In genomic region chr12:80264891-80265290, GRCh38 we compare ENCODE assay signal across 25 cellular contexts.
DNase-seq lines count a peak whose midpoint lies in the region; ATAC-seq, FAIRE-seq and TF ChIP-seq lines count a peak whose summit lies in the region.
"Had no signal": no experiment of that assay in that cellular context is flagged by ENCODE, and none has a peak within 500 bp of the region (broad histone marks: within the 10 kb centered on the region; RNA-seq: fewer than 3 reads in every experiment).

No MANE protein-coding gene starts in this region.

- H2AFZ ChIP-seq in GM23248 (no peak overlapping the region), trophoblast cell (ENCODE audit: insufficient read depth, low read length, poor library complexity) (no peak overlapping the region)

- H3K18ac ChIP-seq in trophoblast cell (ENCODE audit: low read length): no peak overlapping the region

- no peak overlapping the region for H3K14ac ChIP-seq in trophoblast cell (ENCODE audit: low read length)

- H3K36me3 ChIP-seq in GM23248 (ENCODE audit: low read depth) (no peaks in the 10 kb centered on the region), kidney (ENCODE audit: control insufficient read depth in 1 of 2, insufficient read depth in 2 of 2, low read length in 2 of 2) (peaks cover 0 to 3% of the 10 kb centered on the region in 2 donors), trophoblast cell (ENCODE audit: control insufficient read depth in 1 of 2, insufficient read depth in 2 of 2, low read length in 2 of 2) (no peaks in the 10 kb centered on the region), upper lobe of left lung (no peaks in the 10 kb centered on the region)
- H3K36me3 ChIP-seq: BE2C, BLaER1 had no signal

- 95 to 99% methylated on average over 5 of the region's 5 CpGs for WGBS in GM23248 (ENCODE audit: low coverage in 1 of 2, low lambda C conversion rate in 2 of 2, missing lambda C conversion rate in 2 of 2), 2 experiments
- WGBS in trophoblast cell (ENCODE audit: extremely low coverage, insufficient coverage, insufficient read length): no CpG with 5 or more reads among the region's 5 CpGs
- 92 to 97% methylated on average over 5 of the region's 5 CpGs for WGBS in upper lobe of left lung, 2 donors

- no peak for DNase-seq in GM23248
- DNase-seq in kidney: peak; percentile 29
- peak; percentile 73 to 81 for DNase-seq in trophoblast cell
- no peak for DNase-seq in stimulated activated naive CD4-positive, alpha-beta T cell treated with Interleukin-2 at 50 U/mL for 16 hours (lab: John Stamatoyannopoulos, UW)
- no peak for DNase-seq in ureter (ENCODE audit: low spot score)
- no peak for DNase-seq in upper lobe of left lung
- DNase-seq: 8988T; ACHN; BE2C; C1 segment of cervical spinal cord; CD4-positive, alpha-beta memory T cell; CD4-positive, CD25-positive, alpha-beta regulatory T cell; CD8-positive, alpha-beta memory T cell; COR-L47; DMS 273 treated with DMSO at 0.1 percent for 48 hours; DMS153; DMS53; DMS79; DND-41; EL; GF-D8 had no signal

- peaks cover 41% of the 10 kb centered on the region for H3F3A ChIP-seq in GM23248 (ENCODE audit: insufficient read depth)

- no peak for ATAC-seq in upper lobe of left lung (ENCODE audit: low FRiP score in 2 of 2)

- TF ChIP-seq EP300 in upper lobe of left lung (IDR thresholded peaks at IDR 0.05): no peak

- no peak overlapping the region for H3K23ac ChIP-seq in trophoblast cell (ENCODE audit: low read length)

- H4K8ac ChIP-seq in trophoblast cell (ENCODE audit: low read depth, low read length): no peak overlapping the region

- no peaks in the 10 kb centered on the region for H3K79me1 ChIP-seq in trophoblast cell (ENCODE audit: low read length)

- no peak overlapping the region for H4K12ac ChIP-seq in trophoblast cell (ENCODE audit: low read depth, low read length)

- intact Hi-C loops in kidney (cut with DNase I): no loop called here

- H3K27me3 ChIP-seq in GM23248 (replicated peaks; ENCODE audit: insufficient read depth) (no peaks in the 10 kb centered on the region), trophoblast cell (ENCODE audit: insufficient read depth, low read length) (no peaks in the 10 kb centered on the region), upper lobe of left lung (no peaks in the 10 kb centered on the region)
- H3K27me3 ChIP-seq: BLaER1 had no signal

- H2BK120ac ChIP-seq in trophoblast cell (ENCODE audit: insufficient read depth, low read length, poor library complexity): no peak overlapping the region

- no peaks in the 10 kb centered on the region for H3K79me2 ChIP-seq in GM23248 (ENCODE audit: insufficient read depth)
- H3K79me2 ChIP-seq in trophoblast cell (ENCODE audit: control insufficient read depth, insufficient read depth, low read length, poor library complexity): no peaks in the 10 kb centered on the region

- H3K4me1 ChIP-seq in GM23248 (ENCODE audit: insufficient read depth): peaks cover 52% of the 10 kb centered on the region
- H3K4me1 ChIP-seq in kidney (ENCODE audit: control insufficient read depth in 1 of 2, insufficient read depth in 1 of 2, low read depth in 1 of 2, low read length in 2 of 2): no peaks in the 10 kb centered on the region
- no peaks in the 10 kb centered on the region for H3K4me1 ChIP-seq in trophoblast cell (ENCODE audit: control insufficient read depth in 1 of 2, insufficient read depth in 2 of 2, low read length in 2 of 2)
- peaks cover 0 to 5% (median 0%) of the 10 kb centered on the region in 4 donors for H3K4me1 ChIP-seq in upper lobe of left lung
- H3K4me1 ChIP-seq: BE2C, BLaER1 had no signal

- H3K4me3 ChIP-seq in GM23248 (no peak overlapping the region), kidney (ENCODE audit: low read length in 2 of 2) (no peak overlapping the region), trophoblast cell (ENCODE audit: low read depth, low read length) (no peak overlapping the region), upper lobe of left lung (no peak overlapping the region)
- H3K4me3 ChIP-seq: BLaER1 had no signal

- no peak for FAIRE-seq in kidney (lab: Jason Lieb, UNC)
- FAIRE-seq: A204.1, GM12891, GM19239 had no signal

- no peak for TF ChIP-seq POLR2A in upper lobe of left lung (IDR thresholded peaks at IDR 0.05)

- H3K9ac ChIP-seq in GM23248: no peak overlapping the region
- no peak overlapping the region for H3K9ac ChIP-seq in kidney (ENCODE audit: low read length in 2 of 2)
- no peak overlapping the region for H3K9ac ChIP-seq in trophoblast cell (ENCODE audit: low read length)
- H3K9ac ChIP-seq: BLaER1 had no signal

- no peak overlapping the region for H4K91ac ChIP-seq in trophoblast cell (ENCODE audit: low read depth, low read length)

- H3K9me3 ChIP-seq in GM23248 (ENCODE audit: low read depth) (no peaks in the 10 kb centered on the region), kidney (ENCODE audit: control insufficient read depth in 1 of 2, low read length in 2 of 2) (no peaks in the 10 kb centered on the region), trophoblast cell (ENCODE audit: insufficient read depth, low read depth, low read length) (no peaks in the 10 kb centered on the region), upper lobe of left lung (no peaks in the 10 kb centered on the region)
- H3K9me3 ChIP-seq: BE2C, BLaER1 had no signal

- H3K27ac ChIP-seq in GM23248 (peak overlapping the region; percentile 68; the same call in 1 of the 2 replicates), kidney (ENCODE audit: low read depth in 2 of 2, low read length in 2 of 2) (no peak overlapping the region), trophoblast cell (ENCODE audit: low read depth, low read length) (no peak overlapping the region), upper lobe of left lung (no peak overlapping the region)
- H3K27ac ChIP-seq: BLaER1 had no signal

- H2BK12ac ChIP-seq in trophoblast cell (ENCODE audit: low read length): no peak overlapping the region

- no peak overlapping the region for H2AK5ac ChIP-seq in trophoblast cell (ENCODE audit: low read length)

- H3K4ac ChIP-seq in trophoblast cell (ENCODE audit: low read depth, low read length): no peak overlapping the region

- H2BK5ac ChIP-seq in trophoblast cell (ENCODE audit: low read depth, low read length, poor library complexity): no peak overlapping the region

- H3K4me2 ChIP-seq in GM23248 (ENCODE audit: unreplicated experiment) (no peak overlapping the region), trophoblast cell (ENCODE audit: low read length) (no peak overlapping the region)
- H3K4me2 ChIP-seq: BLaER1 had no signal

- no peaks in the 10 kb centered on the region for H3K9me2 ChIP-seq in GM23248 (ENCODE audit: insufficient read depth)

- no peak for TF ChIP-seq CTCF in kidney (IDR thresholded peaks at IDR 0.05; ENCODE audit: borderline replicate concordance, extremely low read depth, insufficient read depth)
- no peak for TF ChIP-seq CTCF in upper lobe of left lung (IDR thresholded peaks at IDR 0.05)

- H4K20me1 ChIP-seq in GM23248 (ENCODE audit: insufficient read depth): no peaks in the 10 kb centered on the region
- H4K20me1 ChIP-seq: BLaER1 had no signal

- in situ Hi-C loops in GM23248 (cut with MboI): loop anchor here (10.0 to 25.0 kb wide), 2 partner anchors 60 to 853 kb away; no protein-coding TSS in a partner anchor

Comparison
In these comparisons a context has a peak if more than half of its experiments do, and no peak if none do; other contexts are left out.
1. DNase-seq: peak in kidney (single experiment) and trophoblast cell (2 of 2); none in GM23248 (single experiment), stimulated activated naive CD4-positive, alpha-beta T cell treated with Interleukin-2 at 50 U/mL for 16 hours (single experiment), ureter (single experiment) and upper lobe of left lung (0 of 2).